In genomic region chr1:154567386-154568164, GRCh38 we compare ENCODE assay signal across 8 cellular contexts. TPM values are rescaled to one million over a fixed set of nuclear protein-coding genes. Genes with fewer than 3 reads are reported as not detected.
DNase-seq lines count a peak whose midpoint lies in the region; ATAC-seq and TF ChIP-seq lines count a peak whose summit lies in the region.

Gene CHRNB2, plus strand, starts transcription at chr1:154567778. Its CDS starts 267 bp downstream, at chr1:154568045.

- peaks cover 53% of the 10 kb centered on the region for H3K27me3 Mint-ChIP-seq in MCF 10A (ENCODE audit: insufficient read depth, unreplicated experiment)

- H3K4me3 Mint-ChIP-seq in MCF 10A (ENCODE audit: unreplicated experiment): peak within 1 kb of the TSS; percentile 52

- peak; percentile 60 for ATAC-seq in GM18502 (IDR thresholded peaks at IDR 0.05; ENCODE audit: poor library complexity, unreplicated experiment)

- DNase-seq in NCI-H187 treated with DMSO at 0.1 percent for 48 hours (lab: John Stamatoyannopoulos, UW) (peak; percentile 81), UCSD-AML1 (lab: John Stamatoyannopoulos, UW; ENCODE audit: unreplicated experiment) (peak; percentile 69), MCF 10A (ENCODE audit: unreplicated experiment) (peak; percentile 66), inferior parietal cortex (ENCODE audit: extremely low spot score) (peak; percentile 48), dedifferentiated amniotic fluid mesenchymal stem cell (ENCODE audit: extremely low spot score) (no peak), foreskin melanocyte (no peak)
- DNase-seq in stimulated activated CD4-positive, alpha-beta T cell treated with anti-CD3 and anti-CD28 coated beads, Interleukin-15, amount 100 ng/mL, for 1 hour (ENCODE audit: low read depth in 1 of 2, low spot score in 1 of 2): peak; percentile 47 to 59

- BruUV-seq in MCF 10A (replicated peaks; lab: Mats Ljungman, UMichigan): no TSS peak

- no peak within 1 kb of the TSS for H3K27ac Mint-ChIP-seq in MCF 10A (ENCODE audit: low read depth, unreplicated experiment)

- CTCF ChIA-PET in MCF 10A (lab: Yijun Ruan, JAX): interaction anchor here (0.7 to 1.6 kb wide), 4 partner anchors 8 to 311 kb away, joined by 3 to 6 read pairs (median 4); no protein-coding TSS in a partner anchor

- intact Hi-C loops in MCF 10A (cut with micrococcal nuclease): no loop called here

- H3K36me3 Mint-ChIP-seq in MCF 10A (ENCODE audit: insufficient read depth, unreplicated experiment): no peaks in the 10 kb centered on the region

- POLR2A ChIA-PET in MCF 10A (lab: Yijun Ruan, JAX): interaction anchor here (0.9 to 2.0 kb wide), 5 partner anchors 8 to 371 kb away, joined by 3 to 8 read pairs (median 4); partner anchors contain the start of gene PMVK

- no peak for TF ChIP-seq CTCF in MCF 10A (IDR thresholded peaks at IDR 0.05; ENCODE audit: unreplicated experiment)

- H3K4me1 Mint-ChIP-seq in MCF 10A (ENCODE audit: insufficient read depth, unreplicated experiment): peaks cover 11% of the 10 kb centered on the region

- H3K9me3 Mint-ChIP-seq in MCF 10A (ENCODE audit: unreplicated experiment): no peaks in the 10 kb centered on the region

RNA-seq across cellular contexts. Expression of gene CHRNB2, which starts in this region (rescaled TPM):
- total RNA-seq in MCF 10A (2022): 0.15 and 0.21 TPM in 2 replicates

Comparison
In these comparisons a context has a peak if more than half of its experiments do, and no peak if none do; other contexts are left out.
1. Peak in DNase-seq in MCF 10A; RNA of the gene not detected or under 1 TPM.
2. DNase-seq: peak in NCI-H187 treated with DMSO at 0.1 percent for 48 hours (single experiment), UCSD-AML1 (single experiment), inferior parietal cortex (single experiment) and stimulated activated CD4-positive, alpha-beta T cell treated with anti-CD3 and anti-CD28 coated beads, Interleukin-15, amount 100 ng/mL, for 1 hour (2 of 2); none in dedifferentiated amniotic fluid mesenchymal stem cell (single experiment) and foreskin melanocyte (single experiment).